8 cellular contexts compared by ENCODE assay signal in genomic region chr16:67277999-67278772, GRCh38. TPM values are rescaled to one million over a fixed set of nuclear protein-coding genes. Genes with fewer than 3 reads are reported as not detected.
DNase-seq lines count a peak whose midpoint lies in the region; ATAC-seq, FAIRE-seq and TF ChIP-seq lines count a peak whose summit lies in the region.

No MANE protein-coding gene starts in this region.

- no peaks in the 10 kb centered on the region for H3K9me3 ChIP-seq in OCI-LY7 (ENCODE audit: low read length)
- H3K9me3 ChIP-seq in endothelial cell of umbilical vein (replicated peaks; ENCODE audit: control insufficient read depth, insufficient read depth, low read length), result no peaks in the 10 kb centered on the region
- H3K9me3 ChIP-seq in neutrophil, result no peaks in the 10 kb centered on the region

- no peak for TF ChIP-seq CTCF in GM12865 (IDR thresholded peaks at IDR 0.05; ENCODE audit: insufficient read depth, low read depth, low read length, missing control alignments)
- TF ChIP-seq CTCF in OCI-LY7 (conservative IDR thresholded peaks at IDR 0.05; ENCODE audit: low read length), result peak; percentile 46; the same call in 1 of the 2 replicates
- TF ChIP-seq CTCF in endothelial cell of umbilical vein (IDR thresholded peaks at IDR 0.05; ENCODE audit: extremely low read depth in 1 of 2, insufficient read depth in 1 of 2, low read depth in 1 of 2, low read length in 2 of 2), result no peak
- TF ChIP-seq CTCF in neutrophil (IDR thresholded peaks at IDR 0.05), result no peak
- TF ChIP-seq CTCF in GM10248 (IDR thresholded peaks at IDR 0.05; ENCODE audit: control extremely low read depth, extremely low read depth, low read depth, missing control alignments), result no peak

- H3K27me3 ChIP-seq in endothelial cell of umbilical vein (ENCODE audit: control insufficient read depth in 2 of 2, insufficient read depth in 2 of 2, low read length in 2 of 2) (no peaks in the 10 kb centered on the region), neutrophil (peaks cover 8% of the 10 kb centered on the region)

- BruUV-seq in OCI-LY7 (replicated peaks; lab: Mats Ljungman, UMichigan), result no TSS peak
- BruUV-seq in endothelial cell of umbilical vein (replicated peaks; lab: Mats Ljungman, UMichigan), result TSS peak; percentile 61

- no peaks in the 10 kb centered on the region for H3K79me2 ChIP-seq in OCI-LY7 (ENCODE audit: insufficient read depth, low read depth, low read length)
- H3K79me2 ChIP-seq in endothelial cell of umbilical vein (ENCODE audit: control insufficient read depth, insufficient read depth, low read length), result peaks cover 9% of the 10 kb centered on the region

- peak; percentile 54 for TF ChIP-seq POLR2A in endothelial cell of umbilical vein (IDR thresholded peaks at IDR 0.05; ENCODE audit: low read depth, low read length)

- H3K9me2 ChIP-seq in OCI-LY7 (ENCODE audit: insufficient read depth, low read length), result no peaks in the 10 kb centered on the region

- intact Hi-C loops in OCI-LY7 (cut with micrococcal nuclease; ENCODE audit: unreplicated experiment) (loop anchor here (5.0 kb wide), 1 partner anchor 119 kb away; no protein-coding TSS in a partner anchor), endothelial cell of umbilical vein (cut with micrococcal nuclease) (loop anchor here (1.0 to 5.0 kb wide), 3 partner anchors 10 to 189 kb away; no protein-coding TSS in a partner anchor)

- H3K9ac ChIP-seq in endothelial cell of umbilical vein (replicated peaks; ENCODE audit: extremely low read depth, insufficient read depth, low read length), result peak overlapping the region; percentile 71

- ATAC-seq in GM18870 (IDR thresholded peaks at IDR 0.05; ENCODE audit: unreplicated experiment), result no peak

- POLR2A ChIA-PET in OCI-LY7 (lab: Charles Lee) (no interaction called here), endothelial cell of umbilical vein (lab: Charles Lee) (interaction anchor here (0.5 to 1.3 kb wide), 4 partner anchors 12 to 145 kb away, joined by 3 to 7 read pairs (median 4); partner anchors contain the start of gene FHOD1), GM10248 (lab: Yijun Ruan, JAX) (no interaction called here)

- CTCF ChIA-PET in OCI-LY7 (lab: Charles Lee; ENCODE audit: unreplicated experiment), result interaction anchor here (0.6 kb wide), 1 partner anchor 12 kb away, joined by 3 read pairs; no protein-coding TSS in a partner anchor
- CTCF ChIA-PET in endothelial cell of umbilical vein (lab: Charles Lee), result interaction anchor here (0.8 to 3.5 kb wide), 16 partner anchors 8 to 153 kb away, joined by 3 to 35 read pairs (median 4); partner anchors contain the start of genes FHOD1, HSD11B2, KCTD19 and LRRC36
- CTCF ChIA-PET in GM10248 (lab: Yijun Ruan, JAX), result interaction anchor here (0.7 to 2.5 kb wide), 20 partner anchors 8 to 203 kb away, joined by 3 to 16 read pairs (median 4); partner anchors contain the start of genes ATP6V0D1 and TPPP3

- H3K36me3 ChIP-seq in OCI-LY7 (ENCODE audit: insufficient read depth, low read length) (no peaks in the 10 kb centered on the region), endothelial cell of umbilical vein (ENCODE audit: control insufficient read depth in 2 of 2, extremely low read depth in 1 of 2, insufficient read depth in 2 of 2, low read length in 2 of 2) (peaks cover 0 to 3% of the 10 kb centered on the region in 2 experiments), neutrophil (no peaks in the 10 kb centered on the region)

- H3K4me2 ChIP-seq in OCI-LY7 (ENCODE audit: low read length), result peak overlapping the region; percentile 54; the same call in 1 of the 2 replicates
- H3K4me2 ChIP-seq in endothelial cell of umbilical vein (ENCODE audit: insufficient read depth, low read length), result peak overlapping the region; percentile 59

- peak overlapping the region; percentile 16; the same call in 1 of the 2 replicates for H2AFZ ChIP-seq in OCI-LY7 (ENCODE audit: low read length)
- no peak overlapping the region for H2AFZ ChIP-seq in endothelial cell of umbilical vein (ENCODE audit: low read depth, low read length)

- H3K4me1 ChIP-seq in OCI-LY7 (ENCODE audit: insufficient read depth, low read length, poor library complexity, severe bottlenecking) (no peaks in the 10 kb centered on the region), endothelial cell of umbilical vein (ENCODE audit: control insufficient read depth, extremely low read depth, insufficient read depth, low read length) (peaks cover 21% of the 10 kb centered on the region), neutrophil (ENCODE audit: control insufficient read depth in 1 of 2, insufficient read depth in 1 of 2, low read depth in 1 of 2, low read length in 1 of 2) (peaks cover 10 to 14% of the 10 kb centered on the region in 2 experiments)

- H3K27ac ChIP-seq in OCI-LY7 (ENCODE audit: low read depth, low read length, poor library complexity, severe bottlenecking), result no peak overlapping the region
- peak overlapping the region; percentile 78 for H3K27ac ChIP-seq in endothelial cell of umbilical vein (ENCODE audit: insufficient read depth, low read depth, low read length)
- no peak overlapping the region for H3K27ac ChIP-seq in neutrophil

- no peaks in the 10 kb centered on the region for H3K9me1 ChIP-seq in endothelial cell of umbilical vein (replicated peaks; ENCODE audit: control insufficient read depth, extremely low read depth, insufficient read depth, low read length)

- H3K4me3 ChIP-seq in GM12865 (ENCODE audit: low read depth, low read length) (peak overlapping the region; percentile 61), OCI-LY7 (ENCODE audit: low read depth, low read length, poor library complexity, severe bottlenecking) (peak overlapping the region; percentile 53), endothelial cell of umbilical vein (replicated peaks in 1 of 3; ENCODE audit: insufficient read depth in 1 of 3, low read depth in 1 of 3, low read length in 3 of 3) (peak overlapping the region; percentile 16 to 60 (median 51)), neutrophil (ENCODE audit: low read depth in 1 of 2, low read length in 1 of 2) (peak overlapping the region; percentile 49 to 60)

- no peaks in the 10 kb centered on the region for H4K20me1 ChIP-seq in OCI-LY7 (ENCODE audit: insufficient read depth, low read length)
- no peaks in the 10 kb centered on the region for H4K20me1 ChIP-seq in endothelial cell of umbilical vein (replicated peaks; ENCODE audit: control insufficient read depth, extremely low read depth, insufficient read depth, low read length)

- dilution Hi-C loops in endothelial cell of umbilical vein (cut with MboI; ENCODE audit: extremely low pct_ligation_motif_present, low sequenced_read_pairs), result no loop called here

- peak; percentile 92 for FAIRE-seq in endothelial cell of umbilical vein (lab: Jason Lieb, UNC)

- DNase-seq in GM12865 (ENCODE audit: low read depth) (no peak), OCI-LY7 (ENCODE audit: low spot score) (no peak), endothelial cell of umbilical vein (ENCODE audit: low read depth, low spot score) (peak; percentile 69), GM10248 (ENCODE audit: extremely low spot score) (no peak), DMS153 treated with DMSO at 0.1 percent for 48 hours (lab: John Stamatoyannopoulos, UW; ENCODE audit: unreplicated experiment) (no peak), NCI-H82 (lab: John Stamatoyannopoulos, UW) (no peak)

RNA-seq across cellular contexts. Expression of gene PLEKHG4, which starts 1.1 kb away (rescaled TPM):
- total RNA-seq in OCI-LY7 (2014; rRNA removed; shearing (Covaris generic)), result not detected in 2 replicates
- total RNA-seq in OCI-LY7 (2022) (0.51 and 1.3 TPM in 2 replicates), endothelial cell of umbilical vein (23.9 and 26.6 TPM in 2 replicates)
- polyA plus RNA-seq in endothelial cell of umbilical vein, result 34.8 and 35.6 TPM in 2 replicates
- 16.0 and 25.5 TPM in 2 replicates for polyA plus RNA-seq in endothelial cell of umbilical vein (2011; cell fraction: cytosol; rRNA removed)
- polyA plus RNA-seq in endothelial cell of umbilical vein (2011; cell fraction: nucleus; rRNA removed), result 203 and 244 TPM in 2 replicates
- polyA plus RNA-seq in endothelial cell of umbilical vein (2012), result 51.6 and 59.7 TPM in 2 replicates
- 24.7 and 29.8 TPM in 2 replicates for polyA minus RNA-seq in endothelial cell of umbilical vein
- 16.2 TPM for polyA minus RNA-seq in endothelial cell of umbilical vein (2011; cell fraction: cytosol; rRNA and poly(A)+ RNA removed)
- polyA minus RNA-seq in endothelial cell of umbilical vein (2011; cell fraction: nucleus; rRNA and poly(A)+ RNA removed), result 23.7 and 30.6 TPM in 2 replicates

RNA-seq across cellular contexts. Expression of gene SLC9A5, which starts 29.4 kb away (rescaled TPM):
- 0.36 and 2.7 TPM in 2 replicates for total RNA-seq in OCI-LY7 (2014; rRNA removed; shearing (Covaris generic))
- 3.6 and 4.2 TPM in 2 replicates for total RNA-seq in OCI-LY7 (2022)
- 2.8 and 4.2 TPM in 2 replicates for total RNA-seq in endothelial cell of umbilical vein
- 2.7 and 3.2 TPM in 2 replicates for polyA plus RNA-seq in endothelial cell of umbilical vein
- 1.4 and 1.5 TPM in 2 replicates for polyA plus RNA-seq in endothelial cell of umbilical vein (2011; cell fraction: cytosol; rRNA removed)
- 17.7 and 19.4 TPM in 2 replicates for polyA plus RNA-seq in endothelial cell of umbilical vein (2011; cell fraction: nucleus; rRNA removed)
- 3.0 and 3.9 TPM in 2 replicates for polyA plus RNA-seq in endothelial cell of umbilical vein (2012)
- 2.2 and 2.7 TPM in 2 replicates for polyA minus RNA-seq in endothelial cell of umbilical vein
- polyA minus RNA-seq in endothelial cell of umbilical vein (2011; cell fraction: cytosol; rRNA and poly(A)+ RNA removed), result 0.51 TPM
- 2.5 and 3.0 TPM in 2 replicates for polyA minus RNA-seq in endothelial cell of umbilical vein (2011; cell fraction: nucleus; rRNA and poly(A)+ RNA removed)

RNA-seq across cellular contexts. Expression of gene FHOD1, which starts 30.9 kb away (rescaled TPM):
- total RNA-seq in OCI-LY7 (2014; rRNA removed; shearing (Covaris generic)), result 16.0 and 16.5 TPM in 2 replicates
- total RNA-seq in OCI-LY7 (2022), result 44.1 and 55.0 TPM in 2 replicates
- total RNA-seq in endothelial cell of umbilical vein, result 104 and 124 TPM in 2 replicates
- 63.6 and 78.6 TPM in 2 replicates for polyA plus RNA-seq in endothelial cell of umbilical vein
- 43.3 and 49.4 TPM in 2 replicates for polyA plus RNA-seq in endothelial cell of umbilical vein (2011; cell fraction: cytosol; rRNA removed)
- polyA plus RNA-seq in endothelial cell of umbilical vein (2011; cell fraction: nucleus; rRNA removed), result 289 and 335 TPM in 2 replicates
- polyA plus RNA-seq in endothelial cell of umbilical vein (2012), result 84.9 and 85.3 TPM in 2 replicates
- 44.3 and 55.7 TPM in 2 replicates for polyA minus RNA-seq in endothelial cell of umbilical vein
- 17.6 TPM for polyA minus RNA-seq in endothelial cell of umbilical vein (2011; cell fraction: cytosol; rRNA and poly(A)+ RNA removed)
- 42.3 and 55.3 TPM in 2 replicates for polyA minus RNA-seq in endothelial cell of umbilical vein (2011; cell fraction: nucleus; rRNA and poly(A)+ RNA removed)

RNA-seq across cellular contexts. Expression of gene KCTD19, which starts 48.4 kb away (rescaled TPM):
- total RNA-seq in OCI-LY7 (2014; rRNA removed; shearing (Covaris generic)), result not detected in 2 replicates
- total RNA-seq in OCI-LY7 (2022), result 0.17 and 1.4 TPM in 2 replicates
- total RNA-seq in endothelial cell of umbilical vein, result 0.16 and 0.44 TPM in 2 replicates
- polyA plus RNA-seq in endothelial cell of umbilical vein, result 0.10 and 0.21 TPM in 2 replicates
- 0.19 and 0.31 TPM in 2 replicates for polyA plus RNA-seq in endothelial cell of umbilical vein (2011; cell fraction: cytosol; rRNA removed)
- 1.5 and 1.7 TPM in 2 replicates for polyA plus RNA-seq in endothelial cell of umbilical vein (2011; cell fraction: nucleus; rRNA removed)
- polyA plus RNA-seq in endothelial cell of umbilical vein (2012), result 1.7 and 2.2 TPM in 2 replicates
- 1.2 and 1.8 TPM in 2 replicates for polyA minus RNA-seq in endothelial cell of umbilical vein
- 0.20 TPM for polyA minus RNA-seq in endothelial cell of umbilical vein (2011; cell fraction: cytosol; rRNA and poly(A)+ RNA removed)
- polyA minus RNA-seq in endothelial cell of umbilical vein (2011; cell fraction: nucleus; rRNA and poly(A)+ RNA removed), result 0.67 and 1.6 TPM in 2 replicates

RNA-seq across cellular contexts. Expression of gene LRRC36, which starts 48.4 kb away (rescaled TPM):
- total RNA-seq in OCI-LY7 (2014; rRNA removed; shearing (Covaris generic)), result not detected in 2 replicates
- total RNA-seq in OCI-LY7 (2022) (not detected in 2 replicates), endothelial cell of umbilical vein (2.0 and 2.4 TPM in 2 replicates)
- polyA plus RNA-seq in endothelial cell of umbilical vein, result 0.30 and 0.37 TPM in 2 replicates
- polyA plus RNA-seq in endothelial cell of umbilical vein (2011; cell fraction: cytosol; rRNA removed), result 0.30 and 0.38 TPM in 2 replicates
- polyA plus RNA-seq in endothelial cell of umbilical vein (2011; cell fraction: nucleus; rRNA removed), result 2.3 and 3.4 TPM in 2 replicates
- 1.6 and 2.0 TPM in 2 replicates for polyA plus RNA-seq in endothelial cell of umbilical vein (2012)
- 0.27 TPM in 1 of 2 replicates, not detected in the other for polyA minus RNA-seq in endothelial cell of umbilical vein
- not detected for polyA minus RNA-seq in endothelial cell of umbilical vein (2011; cell fraction: cytosol; rRNA and poly(A)+ RNA removed)
- 1.2 and 1.3 TPM in 2 replicates for polyA minus RNA-seq in endothelial cell of umbilical vein (2011; cell fraction: nucleus; rRNA and poly(A)+ RNA removed)

Comparison
In these comparisons a context has a peak if more than half of its experiments do, and no peak if none do; other contexts are left out.
1. RNA of gene PLEKHG4, which starts 1.1 kb away (total RNA-seq): 23.9 to 26.6 TPM in endothelial cell of umbilical vein; 0.51 to 1.3 TPM in OCI-LY7; every median in the first group is over 10 times any median in the second.
2. Peak in every context shown above with its lines, with median percentiles within 50 percentile points of each other: H3K4me3 ChIP-seq.